ENCODE assay signal across 8 cellular contexts in the genomic region with DNA sequence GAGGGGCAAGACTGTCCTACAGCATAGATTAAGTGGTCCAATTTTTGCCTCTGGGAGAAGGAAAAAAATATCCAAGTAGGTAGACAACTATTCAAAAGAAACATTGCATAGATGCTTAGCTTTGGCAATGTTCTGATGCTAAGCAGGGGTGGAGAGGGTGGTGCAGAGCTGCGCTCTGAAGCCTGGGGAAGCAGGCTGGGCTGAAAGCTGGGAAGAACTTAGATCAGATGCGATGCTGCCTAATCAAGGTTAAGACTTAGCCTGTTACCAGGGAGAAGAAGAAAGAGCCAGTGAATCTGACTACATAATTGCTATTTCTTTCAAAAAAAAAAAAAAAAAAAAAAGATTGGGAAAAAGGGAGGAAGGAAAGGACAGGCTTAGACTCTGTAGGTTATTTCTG.
"Had no signal": no experiment of that assay in that cellular context is flagged by ENCODE, and none has a peak within 500 bp of the region (broad histone marks: within the 10 kb centered on the region; RNA-seq: fewer than 3 reads in every experiment).

No MANE protein-coding gene starts in this region.

- H3K9me3 Mint-ChIP-seq: GM23338, H9, HFFc6 had no signal

- H3K4me3 Mint-ChIP-seq: GM23338, H9, HFFc6 had no signal

- H3K27ac Mint-ChIP-seq: GM23338, H9, HFFc6 had no signal

- DNase-seq: GM23248, GOT3, H7, H9, HCEC 1CT, HFFc6 had no signal

- H3K4me1 Mint-ChIP-seq: H9 had no signal

- ATAC-seq: GM23338, HCT116 had no signal
